In genomic region chrX:115232933-115233496, GRCh38 we compare ENCODE assay signal across 1 cellular context.
TF ChIP-seq lines count a peak whose summit lies in the region.

No MANE protein-coding gene starts in this region.

TF ChIP-seq in A549, 52 proteins besides CTCF, POLR2A, EP300 and RAD21 (continued from another document):
- TF ChIP-seq, protein P1, sequence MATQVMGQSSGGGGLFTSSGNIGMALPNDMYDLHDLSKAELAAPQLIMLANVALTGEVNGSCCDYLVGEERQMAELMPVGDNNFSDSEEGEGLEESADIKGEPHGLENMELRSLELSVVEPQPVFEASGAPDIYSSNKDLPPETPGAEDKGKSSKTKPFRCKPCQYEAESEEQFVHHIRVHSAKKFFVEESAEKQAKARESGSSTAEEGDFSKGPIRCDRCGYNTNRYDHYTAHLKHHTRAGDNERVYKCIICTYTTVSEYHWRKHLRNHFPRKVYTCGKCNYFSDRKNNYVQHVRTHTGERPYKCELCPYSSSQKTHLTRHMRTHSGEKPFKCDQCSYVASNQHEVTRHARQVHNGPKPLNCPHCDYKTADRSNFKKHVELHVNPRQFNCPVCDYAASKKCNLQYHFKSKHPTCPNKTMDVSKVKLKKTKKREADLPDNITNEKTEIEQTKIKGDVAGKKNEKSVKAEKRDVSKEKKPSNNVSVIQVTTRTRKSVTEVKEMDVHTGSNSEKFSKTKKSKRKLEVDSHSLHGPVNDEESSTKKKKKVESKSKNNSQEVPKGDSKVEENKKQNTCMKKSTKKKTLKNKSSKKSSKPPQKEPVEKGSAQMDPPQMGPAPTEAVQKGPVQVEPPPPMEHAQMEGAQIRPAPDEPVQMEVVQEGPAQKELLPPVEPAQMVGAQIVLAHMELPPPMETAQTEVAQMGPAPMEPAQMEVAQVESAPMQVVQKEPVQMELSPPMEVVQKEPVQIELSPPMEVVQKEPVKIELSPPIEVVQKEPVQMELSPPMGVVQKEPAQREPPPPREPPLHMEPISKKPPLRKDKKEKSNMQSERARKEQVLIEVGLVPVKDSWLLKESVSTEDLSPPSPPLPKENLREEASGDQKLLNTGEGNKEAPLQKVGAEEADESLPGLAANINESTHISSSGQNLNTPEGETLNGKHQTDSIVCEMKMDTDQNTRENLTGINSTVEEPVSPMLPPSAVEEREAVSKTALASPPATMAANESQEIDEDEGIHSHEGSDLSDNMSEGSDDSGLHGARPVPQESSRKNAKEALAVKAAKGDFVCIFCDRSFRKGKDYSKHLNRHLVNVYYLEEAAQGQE (IDR thresholded peaks at IDR 0.05) = no peak
- TF ChIP-seq CBX8 (IDR thresholded peaks at IDR 0.05) (peak; percentile 91; the same call in 1 of the 2 replicates), ZSCAN20 (CRISPR knock-in tag; IDR thresholded peaks at IDR 0.05) (no peak), RCOR1 (IDR thresholded peaks at IDR 0.05; ENCODE audit: low read depth, low read length) (no peak), PHF8 (IDR thresholded peaks at IDR 0.05; ENCODE audit: borderline replicate concordance, low read depth) (no peak), GATA3 (IDR thresholded peaks at IDR 0.05; ENCODE audit: borderline replicate concordance) (no peak)
- TF ChIP-seq, protein P2, sequence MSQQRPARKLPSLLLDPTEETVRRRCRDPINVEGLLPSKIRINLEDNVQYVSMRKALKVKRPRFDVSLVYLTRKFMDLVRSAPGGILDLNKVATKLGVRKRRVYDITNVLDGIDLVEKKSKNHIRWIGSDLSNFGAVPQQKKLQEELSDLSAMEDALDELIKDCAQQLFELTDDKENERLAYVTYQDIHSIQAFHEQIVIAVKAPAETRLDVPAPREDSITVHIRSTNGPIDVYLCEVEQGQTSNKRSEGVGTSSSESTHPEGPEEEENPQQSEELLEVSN (IDR thresholded peaks at IDR 0.05; ENCODE audit: borderline replicate concordance, low read depth) = no peak
TF ChIP-seq in A549: peak in this region for 2.
